In genomic region chr11:43643898-43644625, GRCh38 we compare ENCODE assay signal across 8 cellular contexts. TPM values are rescaled to one million over a fixed set of nuclear protein-coding genes. Genes with fewer than 3 reads are reported as not detected.
A peak's percentile ranks its signal among the peaks of the same experiment; 100 is the strongest.
DNase-seq lines count a peak whose midpoint lies in the region; ATAC-seq and TF ChIP-seq lines count a peak whose summit lies in the region.

No MANE protein-coding gene starts in this region.

- peaks cover 14% of the 10 kb centered on the region for H3K79me2 ChIP-seq in SU-DHL-6 (ENCODE audit: insufficient read depth, low read length)
- H3K79me2 ChIP-seq in trophoblast cell (ENCODE audit: control insufficient read depth, insufficient read depth, low read length, poor library complexity), result peaks cover 6% of the 10 kb centered on the region

- peak overlapping the region; percentile 94 for H3K18ac ChIP-seq in trophoblast cell (ENCODE audit: low read length)

- H3K79me1 ChIP-seq in trophoblast cell (ENCODE audit: low read length), result peaks cover 4% of the 10 kb centered on the region

- no peaks in the 10 kb centered on the region for H3F3A ChIP-seq in SU-DHL-6 (ENCODE audit: insufficient read depth)

- peak overlapping the region; percentile 93 for H3K4ac ChIP-seq in trophoblast cell (ENCODE audit: low read depth, low read length)

- peak overlapping the region; percentile 70 for H3K23ac ChIP-seq in trophoblast cell (ENCODE audit: low read length)

- WGBS in heart left ventricle, 4 donors, result 0 to 1% (median 0%) methylated on average over 28 to 33 of the region's 33 CpGs
- WGBS in trophoblast cell (ENCODE audit: extremely low coverage, insufficient coverage, insufficient read length), result no CpG with 5 or more reads among the region's 33 CpGs

- peak overlapping the region; percentile 99 for H3K4me3 Mint-ChIP-seq in type B pancreatic cell

- H3K4me2 ChIP-seq in SU-DHL-6 (ENCODE audit: low read depth, low read length, poor library complexity, severe bottlenecking), result peak overlapping the region; percentile 94
- H3K4me2 ChIP-seq in trophoblast cell (ENCODE audit: low read length), result peak overlapping the region; percentile 92

- peak overlapping the region; percentile 90 for H4K91ac ChIP-seq in trophoblast cell (ENCODE audit: low read depth, low read length)

- TF ChIP-seq CTCF in GM12872 (IDR thresholded peaks at IDR 0.05; ENCODE audit: insufficient read depth, low read depth, low read length) (0 out of 3 replicates have a peak, but pooled peaks have one; percentile 5), SU-DHL-6 (IDR thresholded peaks at IDR 0.05; ENCODE audit: insufficient read depth, low read length, poor library complexity, severe bottlenecking) (no peak), heart left ventricle (IDR thresholded peaks at IDR 0.05) (peak in 1 of 12 donors; percentile 18), type B pancreatic cell (conservative IDR thresholded peaks at IDR 0.05) (no peak)

- H2BK12ac ChIP-seq in trophoblast cell (ENCODE audit: low read length), result no peak overlapping the region

- peak overlapping the region; percentile 90 for H2AFZ ChIP-seq in SU-DHL-6 (ENCODE audit: low read depth, low read length, severe bottlenecking)
- peak overlapping the region; percentile 98 for H2AFZ ChIP-seq in trophoblast cell (ENCODE audit: insufficient read depth, low read length, poor library complexity)

- TF ChIP-seq POLR2A in heart left ventricle (IDR thresholded peaks at IDR 0.05), result peak in 1 of 2 donors; percentile 43

- no peaks in the 10 kb centered on the region for H3K9me2 ChIP-seq in SU-DHL-6 (replicated peaks; ENCODE audit: insufficient read depth, low read length)

- no peaks in the 10 kb centered on the region for H3K9me3 ChIP-seq in SU-DHL-6 (ENCODE audit: insufficient read depth, low read length)
- H3K9me3 ChIP-seq in adipocyte (ENCODE audit: control insufficient read depth, low read length), result no peaks in the 10 kb centered on the region
- no peaks in the 10 kb centered on the region for H3K9me3 ChIP-seq in heart left ventricle
- no peaks in the 10 kb centered on the region for H3K9me3 ChIP-seq in trophoblast cell (ENCODE audit: insufficient read depth, low read depth, low read length)

- H3K4me3 ChIP-seq in SU-DHL-6 (ENCODE audit: insufficient read depth, low read length, poor library complexity, severe bottlenecking) (peak overlapping the region; percentile 89), adipocyte (ENCODE audit: low read length) (peak overlapping the region; percentile 91), heart left ventricle (peak overlapping the region; percentile 67 to 94 (median 87)), trophoblast cell (ENCODE audit: low read depth, low read length) (peak overlapping the region; percentile 99)

- H4K12ac ChIP-seq in trophoblast cell (ENCODE audit: low read depth, low read length), result peak overlapping the region; percentile 98

- no peak overlapping the region for H2AK5ac ChIP-seq in trophoblast cell (ENCODE audit: low read length)

- H4K8ac ChIP-seq in trophoblast cell (ENCODE audit: low read depth, low read length), result peak overlapping the region; percentile 99

- no peaks in the 10 kb centered on the region for H4K20me1 ChIP-seq in SU-DHL-6 (ENCODE audit: low read depth, low read length)

- H3K9ac ChIP-seq in SU-DHL-6 (ENCODE audit: low read length), result peak overlapping the region; percentile 78
- peak overlapping the region; percentile 97 for H3K9ac ChIP-seq in adipocyte (ENCODE audit: low read length)
- H3K9ac ChIP-seq in trophoblast cell (ENCODE audit: low read length), result peak overlapping the region; percentile 100

- intact Hi-C loops in heart left ventricle (cut with DNase I), result loop anchor here in 5 of 10 donors (1.0 to 10.0 kb wide), 6 partner anchors 33 to 211 kb away; partner anchors contain the start of gene HSD17B12 (in 2 of the 5)

- H3K36me3 ChIP-seq in SU-DHL-6 (ENCODE audit: low read length) (no peaks in the 10 kb centered on the region), adipocyte (ENCODE audit: control insufficient read depth, insufficient read depth, low read length, severe bottlenecking) (no peaks in the 10 kb centered on the region), heart left ventricle (no peaks in the 10 kb centered on the region), trophoblast cell (ENCODE audit: control insufficient read depth in 1 of 2, insufficient read depth in 2 of 2, low read length in 2 of 2) (no peaks in the 10 kb centered on the region)

- peak; percentile 100 for ATAC-seq in HG02678 (IDR thresholded peaks at IDR 0.05; ENCODE audit: unreplicated experiment)
- ATAC-seq in heart left ventricle, result peak; percentile 100

- H3K27me3 ChIP-seq in SU-DHL-6 (ENCODE audit: low read length) (no peaks in the 10 kb centered on the region), adipocyte (replicated peaks; ENCODE audit: control insufficient read depth, insufficient read depth, low read length) (peaks cover 9% of the 10 kb centered on the region), heart left ventricle (peaks cover 0 to 37% (median 16%) of the 10 kb centered on the region in 9 donors), trophoblast cell (ENCODE audit: insufficient read depth, low read length) (no peaks in the 10 kb centered on the region)

- H3K14ac ChIP-seq in trophoblast cell (ENCODE audit: low read length), result peak overlapping the region; percentile 88

- H2BK120ac ChIP-seq in trophoblast cell (ENCODE audit: insufficient read depth, low read length, poor library complexity), result peak overlapping the region; percentile 79

- H3K36me3 Mint-ChIP-seq in type B pancreatic cell, result no peaks in the 10 kb centered on the region

- H3K27ac ChIP-seq in SU-DHL-6 (ENCODE audit: low read depth, low read length), result no peak overlapping the region
- H3K27ac ChIP-seq in heart left ventricle, result peak overlapping the region in 11 of 12 donors; percentile 58 to 87 (median 80)
- H3K27ac ChIP-seq in trophoblast cell (ENCODE audit: low read depth, low read length), result no peak overlapping the region

- H3K9me3 Mint-ChIP-seq in type B pancreatic cell, result no peaks in the 10 kb centered on the region

- H2BK5ac ChIP-seq in trophoblast cell (ENCODE audit: low read depth, low read length, poor library complexity), result peak overlapping the region; percentile 67

- H3K27me3 Mint-ChIP-seq in type B pancreatic cell, result peaks cover 17% of the 10 kb centered on the region

- H3K27ac Mint-ChIP-seq in type B pancreatic cell, result peak overlapping the region; percentile 41

- peak; percentile 85 for DNase-seq in NCI-H1105 treated with DMSO at 0.1 percent for 48 hours (lab: John Stamatoyannopoulos, UW)
- peak; percentile 96 for DNase-seq in adipocyte (ENCODE audit: low read depth)
- DNase-seq in heart left ventricle, result peak; percentile 85 to 93 (median 89)
- DNase-seq in trophoblast cell, result peak; percentile 63 to 86
- peak; percentile 84 for DNase-seq in type B pancreatic cell (ENCODE audit: extremely low spot score, unreplicated experiment)

- H3K4me1 Mint-ChIP-seq in type B pancreatic cell (ENCODE audit: unreplicated experiment), result peaks cover 15% of the 10 kb centered on the region

- H3K4me1 ChIP-seq in adipocyte (ENCODE audit: control insufficient read depth, insufficient read depth, low read length), result peaks cover 18% of the 10 kb centered on the region
- H3K4me1 ChIP-seq in heart left ventricle, result peaks cover 0 to 22% (median 11%) of the 10 kb centered on the region in 12 donors
- H3K4me1 ChIP-seq in trophoblast cell (ENCODE audit: control insufficient read depth in 1 of 2, insufficient read depth in 2 of 2, low read length in 2 of 2), result peaks cover 3 to 5% of the 10 kb centered on the region in 2 experiments

RNA-seq across cellular contexts. Expression of gene HSD17B12, which starts 36.5 kb away (rescaled TPM):
- 100 to 1,000 TPM in 1 of 9 donors, 10 to 100 TPM in 8; 40.5 to 114 (median 80.1) TPM for total RNA-seq in heart left ventricle
- 10 to 100 TPM; 41.9 to 46.0 TPM for polyA plus RNA-seq in heart left ventricle
- polyA plus RNA-seq in trophoblast cell (2013), result 104 and 108 TPM in 2 replicates
- 99.0 and 111 TPM in 2 replicates for total RNA-seq in type B pancreatic cell (ENCODE audit: low replicate concordance)

Comparison
In these comparisons a context has a peak if more than half of its experiments do, and no peak if none do; other contexts are left out.
1. H3K27ac ChIP-seq: peak in heart left ventricle (11 of 12); none in SU-DHL-6 (single experiment) and trophoblast cell (single experiment).
2. Peak in every context shown above with its lines, with median percentiles within 50 percentile points of each other: DNase-seq, H3K4me3 ChIP-seq and H3K9ac ChIP-seq.